In the genomic region with DNA sequence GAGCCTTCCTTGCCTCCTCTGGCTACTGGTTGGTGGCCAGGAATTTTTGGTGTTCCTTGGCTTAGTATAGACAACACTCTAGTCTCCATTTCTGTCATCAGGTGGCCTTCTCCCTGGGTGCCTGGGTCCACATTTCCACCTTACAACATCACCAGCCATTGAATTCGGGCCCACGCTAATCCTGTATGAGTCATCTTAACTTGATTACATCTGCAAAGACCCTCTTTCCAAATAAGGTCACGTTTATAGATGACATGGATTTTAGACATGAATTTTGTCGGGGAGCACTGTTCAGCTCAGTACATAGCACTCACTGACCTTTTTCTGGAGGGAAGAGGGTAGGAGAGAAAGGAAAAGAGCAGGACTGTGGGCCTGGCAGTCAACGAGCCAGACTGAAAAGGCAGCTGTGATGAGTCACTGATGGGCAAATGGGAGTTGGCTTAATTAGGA, we compare ENCODE assay signal across 21 cellular contexts. TPM values are rescaled to one million over a fixed set of nuclear protein-coding genes. Genes with fewer than 3 reads are reported as not detected.
DNase-seq lines count a peak whose midpoint lies in the region; ATAC-seq, FAIRE-seq and TF ChIP-seq lines count a peak whose summit lies in the region.
"Had no signal": no experiment of that assay in that cellular context is flagged by ENCODE, and none has a peak within 500 bp of the region (broad histone marks: within the 10 kb centered on the region; RNA-seq: fewer than 3 reads in every experiment).

No MANE protein-coding gene starts in this region.

- H3K4me1 ChIP-seq in HCT116 (ENCODE audit: control insufficient read depth in 1 of 2, insufficient read depth in 2 of 2, low read length in 2 of 2) (peaks cover 0 to 7% of the 10 kb centered on the region in 2 experiments; a peak in 1 of 4 replicates), mammary epithelial cell (ENCODE audit: insufficient read depth, low read length) (no peaks in the 10 kb centered on the region), mesenchymal stem cell (ENCODE audit: control insufficient read depth, insufficient read depth, low read depth, low read length) (no peaks in the 10 kb centered on the region), tibial nerve (no peaks in the 10 kb centered on the region)
- H3K4me1 ChIP-seq: colonic mucosa, spleen had no signal

- H3K4me2 ChIP-seq in HCT116 (ENCODE audit: low read length) (no peak overlapping the region), mammary epithelial cell (ENCODE audit: insufficient read depth, low read depth, low read length) (no peak overlapping the region), mesenchymal stem cell (ENCODE audit: low read length, poor library complexity, severe bottlenecking) (no peak overlapping the region)

- CTCF ChIA-PET in HCT116 (lab: Charles Lee) (no interaction called here), mammary epithelial cell (lab: Charles Lee; ENCODE audit: low non-redundant PET) (no interaction called here)

- H3K9ac ChIP-seq in HCT116 (ENCODE audit: low read length) (no peak overlapping the region), mammary epithelial cell (ENCODE audit: insufficient read depth, low read length) (no peak overlapping the region), mesenchymal stem cell (ENCODE audit: low read length) (no peak overlapping the region)

- ATAC-seq in HCT116 (no peak), HG02678 (IDR thresholded peaks at IDR 0.05; ENCODE audit: unreplicated experiment) (no peak), HG03280 (IDR thresholded peaks at IDR 0.05; ENCODE audit: unreplicated experiment) (no peak)
- ATAC-seq: activated CD8-positive, alpha-beta T cell treated with anti-CD3 and anti-CD28 coated beads for 36 hours had no signal

- H2BK5ac ChIP-seq in mesenchymal stem cell (ENCODE audit: low read depth, low read length, poor library complexity, severe bottlenecking): no peak overlapping the region

- no peak overlapping the region for H2AK5ac ChIP-seq in mesenchymal stem cell (ENCODE audit: low read length, severe bottlenecking)

- H3K18ac ChIP-seq in mesenchymal stem cell (ENCODE audit: low read depth in 1 of 2, low read length in 2 of 2): no peak overlapping the region

- BruUV-seq in HCT116 (replicated peaks; lab: Mats Ljungman, UMichigan) (no TSS peak), mammary epithelial cell (replicated peaks; lab: Mats Ljungman, UMichigan) (no TSS peak)

- TF ChIP-seq CTCF in HCT116 (IDR thresholded peaks at IDR 0.05 in 2 of 3, conservative IDR thresholded peaks at IDR 0.05 in 1 of 3; ENCODE audit: borderline replicate concordance in 1 of 3, insufficient read depth in 1 of 3, low read depth in 2 of 3, low read length in 2 of 3) (no peak), mammary epithelial cell (conservative IDR thresholded peaks at IDR 0.05 in 1 of 2, IDR thresholded peaks at IDR 0.05 in 1 of 2; ENCODE audit: extremely low read depth in 1 of 2, insufficient read depth in 1 of 2, low read depth in 1 of 2, low read length in 2 of 2) (no peak), tibial nerve (IDR thresholded peaks at IDR 0.05) (no peak)

- H3K36me3 ChIP-seq in HCT116 (ENCODE audit: control insufficient read depth in 1 of 2, insufficient read depth in 2 of 2, low read length in 2 of 2) (peaks cover 14 to 16% of the 10 kb centered on the region in 2 experiments; a peak in 2 of 4 replicates), mammary epithelial cell (ENCODE audit: insufficient read depth, low read length) (peaks cover 7% of the 10 kb centered on the region), mesenchymal stem cell (ENCODE audit: control insufficient read depth in 1 of 2, insufficient read depth in 2 of 2, low read depth in 1 of 2, low read length in 2 of 2) (peaks cover 19 to 79% of the 10 kb centered on the region in 2 experiments), tibial nerve (peaks cover 0 to 86% (median 7%) of the 10 kb centered on the region in 3 donors)
- H3K36me3 ChIP-seq: colonic mucosa had no signal

- H3K27me3 ChIP-seq in HCT116 (ENCODE audit: insufficient read depth, low read length) (no peaks in the 10 kb centered on the region), mammary epithelial cell (ENCODE audit: insufficient read depth, low read length) (no peaks in the 10 kb centered on the region), mesenchymal stem cell (ENCODE audit: control insufficient read depth in 1 of 2, insufficient read depth in 1 of 2, low read length in 2 of 2) (no peaks in the 10 kb centered on the region), tibial nerve (no peaks in the 10 kb centered on the region)
- H3K27me3 ChIP-seq: colonic mucosa, spleen had no signal

- TF ChIP-seq POLR2A in HCT116 (IDR thresholded peaks at IDR 0.05; ENCODE audit: borderline replicate concordance, extremely low read depth, insufficient read depth, insufficient read length): no peak
- TF ChIP-seq POLR2A in tibial nerve (IDR thresholded peaks at IDR 0.05): no peak

- H3K79me2 ChIP-seq in HCT116 (ENCODE audit: insufficient read depth, low read length): no peaks in the 10 kb centered on the region
- H3K79me2 ChIP-seq in mammary epithelial cell (ENCODE audit: insufficient read depth, low read length): no peaks in the 10 kb centered on the region

- H3K27ac ChIP-seq in HCT116 (ENCODE audit: low read depth, low read length): no peak overlapping the region
- no peak overlapping the region for H3K27ac ChIP-seq in mammary epithelial cell (ENCODE audit: insufficient read depth, low read depth, low read length)
- H3K27ac ChIP-seq in mesenchymal stem cell (ENCODE audit: low read length, poor library complexity, severe bottlenecking): no peak overlapping the region
- H3K27ac ChIP-seq in tibial nerve: no peak overlapping the region
- H3K27ac ChIP-seq: colonic mucosa, spleen had no signal

- no peaks in the 10 kb centered on the region for H3K9me2 ChIP-seq in HCT116 (ENCODE audit: insufficient read depth)

- in situ Hi-C loops in mammary epithelial cell (cut with MboI; ENCODE audit: low sequenced_read_pairs in 2 of 2): no loop called here

- no peak overlapping the region for H3K4ac ChIP-seq in mesenchymal stem cell (ENCODE audit: low read depth in 1 of 2, low read length in 2 of 2)

- H3K4me3 ChIP-seq in HCT116 (replicated peaks in 1 of 2; ENCODE audit: low read depth in 1 of 2, low read length in 2 of 2) (no peak overlapping the region), mammary epithelial cell (replicated peaks in 1 of 3; ENCODE audit: insufficient read depth in 1 of 3, low read depth in 2 of 3, low read length in 3 of 3) (no peak overlapping the region), mesenchymal stem cell (ENCODE audit: insufficient read depth in 1 of 2, low read depth in 1 of 2, low read length in 2 of 2) (no peak overlapping the region), tibial nerve (no peak overlapping the region)
- H3K4me3 ChIP-seq: colonic mucosa, spleen had no signal

- H2BK12ac ChIP-seq in mesenchymal stem cell (ENCODE audit: low read length in 2 of 2): no peak overlapping the region

- H4K91ac ChIP-seq in mesenchymal stem cell (ENCODE audit: low read length): no peak overlapping the region

- peaks cover 11% of the 10 kb centered on the region for H3K79me1 ChIP-seq in mesenchymal stem cell (replicated peaks; ENCODE audit: low read length, poor library complexity, severe bottlenecking)

- POLR2A ChIA-PET in HCT116 (lab: Charles Lee): no interaction called here

- RAD21 ChIA-PET in HCT116 (lab: Charles Lee; ENCODE audit: low non-redundant PET in 1 of 2, low total read pairs in 2 of 2, uncharacterized antibody in 2 of 2, unreplicated experiment in 2 of 2): no interaction called here

- H2BK120ac ChIP-seq in mesenchymal stem cell (ENCODE audit: low read depth, low read length): no peak overlapping the region

- no peak overlapping the region for H4K8ac ChIP-seq in mesenchymal stem cell (ENCODE audit: low read length)

- WGBS in mammary epithelial cell (ENCODE audit: low coverage, missing lambda C conversion rate): 44% methylated on average over 5 of the region's 5 CpGs
- 22% methylated on average over 4 of the region's 5 CpGs for WGBS in mesenchymal stem cell
- 57 to 63% methylated on average over 5 of the region's 5 CpGs for WGBS in tibial nerve, 2 donors

- H4K20me1 ChIP-seq in HCT116 (ENCODE audit: insufficient read depth) (no peaks in the 10 kb centered on the region), mammary epithelial cell (ENCODE audit: insufficient read depth, low read length) (no peaks in the 10 kb centered on the region)

- no peak overlapping the region for H3K14ac ChIP-seq in mesenchymal stem cell (ENCODE audit: low read length in 2 of 2)

- no peak overlapping the region for H3K23ac ChIP-seq in mesenchymal stem cell (ENCODE audit: low read length in 2 of 2)

- H2AFZ ChIP-seq in HCT116 (ENCODE audit: low read depth, low read length, poor library complexity, severe bottlenecking): no peak overlapping the region
- H2AFZ ChIP-seq in mammary epithelial cell (ENCODE audit: low read depth, low read length): no peak overlapping the region
- no peak overlapping the region for H2AFZ ChIP-seq in mesenchymal stem cell (ENCODE audit: low read depth, low read length)

- H3K9me3 ChIP-seq in HCT116 (ENCODE audit: control insufficient read depth in 1 of 2, insufficient read depth in 1 of 2, low read depth in 1 of 2, low read length in 2 of 2): no peaks in the 10 kb centered on the region
- no peaks in the 10 kb centered on the region for H3K9me3 ChIP-seq in mammary epithelial cell (replicated peaks; ENCODE audit: insufficient read depth, low read length)
- H3K9me3 ChIP-seq in mesenchymal stem cell (ENCODE audit: control insufficient read depth, low read length): no peaks in the 10 kb centered on the region
- H3K9me3 ChIP-seq in tibial nerve: no peaks in the 10 kb centered on the region
- H3K9me3 ChIP-seq: colonic mucosa, spleen had no signal

- intact Hi-C loops in HCT116 (cut with micrococcal nuclease): no loop called here
- intact Hi-C loops in mammary epithelial cell (cut with micrococcal nuclease): no loop called here

- no peak for TF ChIP-seq RAD21 in HCT116 (IDR thresholded peaks at IDR 0.05; ENCODE audit: low read depth)

- dilution Hi-C loops in mammary epithelial cell (cut with HindIII; ENCODE audit: low sequenced_read_pairs): no loop called here

- TF ChIP-seq EP300 in tibial nerve (IDR thresholded peaks at IDR 0.05): no peak

- FAIRE-seq in RCC 7860 (lab: Jason Lieb, UNC): no peak
- FAIRE-seq: GM12891, HTR-8/SVneo, urothelium cell line had no signal

- no peak overlapping the region for H2BK15ac ChIP-seq in mesenchymal stem cell (ENCODE audit: low read depth, poor library complexity, severe bottlenecking)

- DNase-seq in A172 (ENCODE audit: low spot score): peak; percentile 47
- no peak for DNase-seq in HCT116 (ENCODE audit: low read depth, low spot score)
- peak; percentile 41 for DNase-seq in mammary epithelial cell
- DNase-seq in mesenchymal stem cell: peak; percentile 65
- no peak for DNase-seq in RCC 7860 (ENCODE audit: low spot score)
- DNase-seq in tibial nerve (ENCODE audit: low spot score in 2 of 2): no peak
- DNase-seq: activated CD8-positive, alpha-beta T cell treated with anti-CD3 and anti-CD28 coated beads for 36 hours; colonic mucosa; DMS79; GOT3; left cardiac atrium; NCI-H1105; NCI-H510A; spleen; T-helper 9 cell had no signal

RNA-seq across cellular contexts. Expression of a gene that starts 39.4 kb away (rescaled TPM):
- total RNA-seq in A172 (2014; rRNA removed; shearing (Covaris generic)): 1.7 TPM in 1 of 2 replicates, not detected in the other
- total RNA-seq in HCT116 (2021; ENCODE audit: unreplicated experiment) (8.3 TPM), mammary epithelial cell (10 to 100 TPM in 1 of 2 donors, 1 to 10 TPM in 1; 8.5 to 13.7 TPM), tibial nerve (10 to 100 TPM; 27.6 to 81.2 (median 61.9) TPM)
- polyA plus RNA-seq in HCT116 (2012): 16.8 and 19.6 TPM in 2 replicates
- polyA plus RNA-seq in mammary epithelial cell: 11.6 TPM
- polyA minus RNA-seq in mammary epithelial cell: 5.4 TPM
- polyA plus RNA-seq in mesenchymal stem cell (2013, experiment 1 of 2): 0.41 TPM
- polyA plus RNA-seq in mesenchymal stem cell (2013, experiment 2 of 2): 0.34 TPM
- total RNA-seq: activated CD8-positive, alpha-beta T cell treated with anti-CD3 and anti-CD28 coated beads for 36 hours had no signal

RNA-seq across cellular contexts. Expression of a gene that starts 40.4 kb away (rescaled TPM):
- total RNA-seq in A172 (2014; rRNA removed; shearing (Covaris generic)): 8.8 and 16.0 TPM in 2 replicates
- total RNA-seq in HCT116 (2021; ENCODE audit: unreplicated experiment) (61.1 TPM), mammary epithelial cell (10 to 100 TPM; 25.7 to 54.0 TPM), tibial nerve (100 to 1,000 TPM in 2 of 4 donors, 10 to 100 TPM in 2; 86.1 to 213 (median 119) TPM)
- 120 and 159 TPM in 2 replicates for polyA plus RNA-seq in HCT116 (2012)
- 101 TPM for polyA plus RNA-seq in mammary epithelial cell
- polyA minus RNA-seq in mammary epithelial cell: 31.4 TPM
- polyA plus RNA-seq in mesenchymal stem cell (2013, experiment 1 of 2): 12.8 TPM
- polyA plus RNA-seq in mesenchymal stem cell (2013, experiment 2 of 2): 12.6 TPM
- total RNA-seq: activated CD8-positive, alpha-beta T cell treated with anti-CD3 and anti-CD28 coated beads for 36 hours had no signal

RNA-seq across cellular contexts. Expression of a gene that starts 50.2 kb away (rescaled TPM):
- not detected in 2 replicates for total RNA-seq in A172 (2014; rRNA removed; shearing (Covaris generic))
- total RNA-seq in HCT116 (2021; ENCODE audit: unreplicated experiment) (448 TPM), mammary epithelial cell (100 to 1,000 TPM in 1 of 2 donors, 10 to 100 TPM in 1; 57.0 to 247 TPM), tibial nerve (1,000 to 10,000 TPM in 2 of 4 donors, 100 to 1,000 TPM in 2; 703 to 1,895 (median 1,121) TPM)
- polyA plus RNA-seq in HCT116 (2012): 582 and 667 TPM in 2 replicates
- polyA plus RNA-seq in mammary epithelial cell: 517 TPM
- polyA minus RNA-seq in mammary epithelial cell: 39.5 TPM
- 0.30 TPM for polyA plus RNA-seq in mesenchymal stem cell (2013, experiment 1 of 2)
- 0.23 TPM for polyA plus RNA-seq in mesenchymal stem cell (2013, experiment 2 of 2)
- total RNA-seq: activated CD8-positive, alpha-beta T cell treated with anti-CD3 and anti-CD28 coated beads for 36 hours had no signal
- polyA plus RNA-seq: neural cell had no signal

Comparison
In these comparisons a context has a peak if more than half of its experiments do, and no peak if none do; other contexts are left out.
1. DNase-seq: peak in A172 (single experiment), mammary epithelial cell (single experiment) and mesenchymal stem cell (single experiment); none in HCT116 (single experiment), RCC 7860 (single experiment) and tibial nerve (0 of 2).
2. RNA of a gene that starts 50.2 kb away (total RNA-seq): 703 to 1,895 TPM in tibial nerve, 448 TPM in HCT116 (single experiment) and 57.0 to 247 TPM in mammary epithelial cell; not detected in A172; every median in the first group is over 10 times any median in the second.